ENCODE assay signal across 8 cellular contexts in the genomic region with DNA sequence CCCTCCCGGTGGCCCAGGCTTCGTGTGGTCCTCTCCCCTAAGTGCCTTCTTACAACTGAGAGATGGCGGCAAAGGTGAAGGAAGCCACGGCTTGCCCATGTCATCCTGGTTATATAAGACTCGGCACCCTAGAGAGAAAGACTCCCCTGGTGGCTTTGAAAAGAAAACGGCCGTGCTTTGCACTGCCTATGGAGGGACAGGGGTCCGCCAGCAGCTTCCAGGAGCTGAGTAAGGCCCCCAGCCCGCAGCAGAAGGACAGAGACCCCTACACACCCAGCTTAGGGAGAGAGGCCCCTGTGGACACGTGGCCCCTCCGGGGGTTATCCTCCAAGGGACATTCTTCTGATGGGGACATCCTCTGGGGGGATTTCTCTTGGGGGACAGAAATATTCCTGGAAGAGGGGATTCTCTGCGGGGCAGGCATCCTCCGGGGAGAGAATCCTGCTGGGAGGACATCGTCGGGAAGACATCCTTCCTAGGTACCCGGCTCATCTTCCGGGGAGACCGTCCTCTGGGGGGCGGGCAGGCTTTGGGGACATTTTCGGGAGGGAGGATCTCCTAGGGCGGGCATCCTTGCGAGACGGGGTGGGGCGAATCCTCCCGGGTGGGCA. TPM values are rescaled to one million over a fixed set of nuclear protein-coding genes. Genes with fewer than 3 reads are reported as not detected.
DNase-seq lines count a peak whose midpoint lies in the region; ATAC-seq and TF ChIP-seq lines count a peak whose summit lies in the region.

No MANE protein-coding gene starts in this region.

- peak overlapping the region; percentile 89 for H3K27ac Mint-ChIP-seq in activated T-helper 17 cell treated with anti-CD3 and anti-CD28 coated beads, Interleukin-2, amount 50 U/mL, for 72 hours

- H3K36me3 Mint-ChIP-seq in activated T-helper 17 cell treated with anti-CD3 and anti-CD28 coated beads, Interleukin-2, amount 50 U/mL, for 72 hours (ENCODE audit: low read depth), result peaks cover 57% of the 10 kb centered on the region

- intact Hi-C loops in transverse colon (cut with DNase I; ENCODE audit: low total_unique reads), result no loop called here

- H3K27me3 Mint-ChIP-seq in activated T-helper 17 cell treated with anti-CD3 and anti-CD28 coated beads, Interleukin-2, amount 50 U/mL, for 72 hours, result no peaks in the 10 kb centered on the region

- no peaks in the 10 kb centered on the region for H3K9me3 Mint-ChIP-seq in activated T-helper 17 cell treated with anti-CD3 and anti-CD28 coated beads, Interleukin-2, amount 50 U/mL, for 72 hours

- H3K4me1 ChIP-seq in BE2C, result no peaks in the 10 kb centered on the region; the same call in 1 of the 2 replicates
- peaks cover 17 to 30% (median 22%) of the 10 kb centered on the region in 4 donors for H3K4me1 ChIP-seq in transverse colon

- no peaks in the 10 kb centered on the region for H3K9me3 ChIP-seq in BE2C
- no peaks in the 10 kb centered on the region for H3K9me3 ChIP-seq in transverse colon

- peak overlapping the region; percentile 90 to 94 (median 94) for H3K27ac ChIP-seq in transverse colon

- peak overlapping the region; percentile 63 for H3K4me3 ChIP-seq in BE2C (ENCODE audit: low read depth, low read length)
- H3K4me3 ChIP-seq in H7 (ENCODE audit: insufficient read depth, low read depth, low read length), result peak overlapping the region; percentile 90
- peak overlapping the region; percentile 88 to 100 (median 96) for H3K4me3 ChIP-seq in transverse colon

- H3K27me3 ChIP-seq in BE2C (no peaks in the 10 kb centered on the region), H7 (ENCODE audit: control insufficient read depth, insufficient read depth, low read length) (peaks cover 3% of the 10 kb centered on the region), transverse colon (no peaks in the 10 kb centered on the region)

- H3K4me1 Mint-ChIP-seq in activated T-helper 17 cell treated with anti-CD3 and anti-CD28 coated beads, Interleukin-2, amount 50 U/mL, for 72 hours, result no peaks in the 10 kb centered on the region

- 24% methylated on average over 18 of the region's 25 CpGs; no CpG with 5 or more reads in 1 of the 2 donors for WGBS in transverse colon (ENCODE audit: low coverage in 1 of 2), 2 donors

- TF ChIP-seq EP300 in transverse colon (IDR thresholded peaks at IDR 0.05; ENCODE audit: low read depth), result no peak

- peak; percentile 11 for ATAC-seq in activated T-helper 17 cell treated with anti-CD3 and anti-CD28 coated beads, Interleukin-2, amount 50 U/mL, for 72 hours (replicated peaks)
- ATAC-seq in GM21515 (IDR thresholded peaks at IDR 0.05; ENCODE audit: unreplicated experiment), result no peak
- no peak for ATAC-seq in HG03378 (IDR thresholded peaks at IDR 0.05; ENCODE audit: unreplicated experiment)

- no peak for DNase-seq in BE2C
- no peak for DNase-seq in H7
- peak; percentile 61 for DNase-seq in left kidney (ENCODE audit: low read depth, low spot score)
- DNase-seq in transverse colon, result no peak
- no peak for DNase-seq in ACHN

- peak; percentile 25 for TF ChIP-seq CTCF in BE2C (IDR thresholded peaks at IDR 0.05; ENCODE audit: low read depth, low read length)
- TF ChIP-seq CTCF in transverse colon (IDR thresholded peaks at IDR 0.05), result peak in 1 of 5 experiments; percentile 22

- peak overlapping the region; percentile 79 for H3K4me3 Mint-ChIP-seq in activated T-helper 17 cell treated with anti-CD3 and anti-CD28 coated beads, Interleukin-2, amount 50 U/mL, for 72 hours

- H3K36me3 ChIP-seq in BE2C (peaks cover 35% of the 10 kb centered on the region), H7 (replicated peaks; ENCODE audit: control insufficient read depth, insufficient read depth, low read length) (peaks cover under 1% of the 10 kb centered on the region), transverse colon (peaks cover 0 to 15% (median 5%) of the 10 kb centered on the region in 4 donors)

- in situ Hi-C loops in transverse colon (cut with MboI; ENCODE audit: low pct_ligation_motif_present in 1 of 4, low pct_unique_long_range_greater_than_20kb in 1 of 4, low sequenced_read_pairs in 3 of 4) (loop anchor here in 2 of 4 donors (10.0 kb wide), 1 partner anchor 139 kb away; no protein-coding TSS in a partner anchor), ACHN (cut with HindIII; ENCODE audit: low pct_ligation_motif_present, low pct_unique_long_range_greater_than_20kb, low sequenced_read_pairs) (no loop called here)

- TF ChIP-seq POLR2A in transverse colon (IDR thresholded peaks at IDR 0.05), result no peak

RNA-seq across cellular contexts. Expression of gene OGFR, which starts 0.5 kb away (rescaled TPM):
- polyA plus RNA-seq in BE2C (2012; ENCODE audit: insufficient read depth, insufficient read length, low read depth), result 138 TPM
- total RNA-seq in H7 (2014; rRNA removed; shearing (Covaris generic)), result 50.1 and 57.1 TPM in 2 replicates
- 10 to 100 TPM; 42.3 to 52.6 TPM for total RNA-seq in activated T-helper 17 cell treated with anti-CD3 and anti-CD28 coated beads, Interleukin-2, amount 50 U/mL, for 72 hours
- total RNA-seq in transverse colon, result 100 to 1,000 TPM in 1 of 4 donors, 10 to 100 TPM in 3; 55.2 to 137 (median 71.1) TPM

RNA-seq across cellular contexts. Expression of gene MRGBP, which starts 7.9 kb away (rescaled TPM):
- polyA plus RNA-seq in BE2C (2012; ENCODE audit: insufficient read depth, insufficient read length, low read depth), result 28.1 TPM
- total RNA-seq in H7 (2014; rRNA removed; shearing (Covaris generic)), result 28.3 and 28.5 TPM in 2 replicates
- 10 to 100 TPM; 16.0 to 20.5 TPM for total RNA-seq in activated T-helper 17 cell treated with anti-CD3 and anti-CD28 coated beads, Interleukin-2, amount 50 U/mL, for 72 hours
- 10 to 100 TPM; 10.8 to 13.0 (median 11.9) TPM for total RNA-seq in transverse colon

RNA-seq across cellular contexts. Expression of gene COL9A3, which starts 12.7 kb away (rescaled TPM):
- polyA plus RNA-seq in BE2C (2012; ENCODE audit: insufficient read depth, insufficient read length, low read depth), result 5.9 TPM
- 131 and 139 TPM in 2 replicates for total RNA-seq in H7 (2014; rRNA removed; shearing (Covaris generic))
- total RNA-seq in activated T-helper 17 cell treated with anti-CD3 and anti-CD28 coated beads, Interleukin-2, amount 50 U/mL, for 72 hours, result not detected
- total RNA-seq in transverse colon, result 100 to 1,000 TPM in 1 of 4 donors, 10 to 100 TPM in 1, 1 to 10 TPM in 2; 6.0 to 223 (median 8.0) TPM

RNA-seq across cellular contexts. Expression of gene TCFL5, which starts 57.5 kb away (rescaled TPM):
- 8.8 TPM for polyA plus RNA-seq in BE2C (2012; ENCODE audit: insufficient read depth, insufficient read length, low read depth)
- 25.7 and 36.8 TPM in 2 replicates for total RNA-seq in H7 (2014; rRNA removed; shearing (Covaris generic))
- total RNA-seq in activated T-helper 17 cell treated with anti-CD3 and anti-CD28 coated beads, Interleukin-2, amount 50 U/mL, for 72 hours, result 1 to 10 TPM; 3.4 to 3.7 TPM
- 10 to 100 TPM in 1 of 4 donors, 1 to 10 TPM in 3; 5.2 to 19.9 (median 5.9) TPM for total RNA-seq in transverse colon

Comparison
In these comparisons a context has a peak if more than half of its experiments do, and no peak if none do; other contexts are left out.
1. RNA of gene COL9A3, which starts 12.7 kb away (total RNA-seq): 131 to 139 TPM in H7 and 6.0 to 223 TPM in transverse colon; not detected in activated T-helper 17 cell treated with anti-CD3 and anti-CD28 coated beads, Interleukin-2, amount 50 U/mL, for 72 hours; every median in the first group is over 4 times any median in the second.
2. Peak in every context shown above with its lines, with median percentiles within 50 percentile points of each other: H3K4me3 ChIP-seq.